In genomic region chr6:159980474-159980873, GRCh38 we compare ENCODE assay signal across 18 cellular contexts. TPM values are rescaled to one million over a fixed set of nuclear protein-coding genes. Genes with fewer than 3 reads are reported as not detected.
DNase-seq lines count a peak whose midpoint lies in the region; ATAC-seq and TF ChIP-seq lines count a peak whose summit lies in the region.
"Had no signal": no experiment of that assay in that cellular context is flagged by ENCODE, and none has a peak within 500 bp of the region (broad histone marks: within the 10 kb centered on the region; RNA-seq: fewer than 3 reads in every experiment).

No MANE protein-coding gene starts in this region.

- H3K4me3 Mint-ChIP-seq in activated T-cell treated with anti-CD3 and anti-CD28 coated beads, Interleukin-2, amount 50 U/mL, for 24 hours = peak overlapping the region; percentile 69
- peak overlapping the region; percentile 91 for H3K4me3 Mint-ChIP-seq in activated naive CD8-positive, alpha-beta T cell treated with anti-CD3 and anti-CD28 coated beads, Interleukin-2, amount 50 U/mL, for 24 hours

- ATAC-seq in activated naive CD8-positive, alpha-beta T cell treated with anti-CD3 and anti-CD28 coated beads, Interleukin-2, amount 50 U/mL, for 24 hours = no peak
- no peak for ATAC-seq in HG02981 (IDR thresholded peaks at IDR 0.05; ENCODE audit: unreplicated experiment)
- ATAC-seq: left ventricle myocardium superior had no signal

- H3K4me3 ChIP-seq in spleen = peak overlapping the region in 1 of 8 donors; percentile 54
- H3K4me3 ChIP-seq: prostate gland, thyroid gland had no signal

- H3K27me3 Mint-ChIP-seq in activated T-cell treated with anti-CD3 and anti-CD28 coated beads, Interleukin-2, amount 50 U/mL, for 24 hours = no peaks in the 10 kb centered on the region
- no peaks in the 10 kb centered on the region for H3K27me3 Mint-ChIP-seq in activated naive CD8-positive, alpha-beta T cell treated with anti-CD3 and anti-CD28 coated beads, Interleukin-2, amount 50 U/mL, for 24 hours

- H3K36me3 ChIP-seq in KOPT-K1 (ENCODE audit: insufficient read depth, low read length) (no peaks in the 10 kb centered on the region), spleen (no peaks in the 10 kb centered on the region)
- H3K36me3 ChIP-seq: prostate gland, thyroid gland had no signal

- intact Hi-C loops in spleen (cut with DNase I; ENCODE audit: low total_unique reads) = no loop called here

- H3K27ac ChIP-seq in KOPT-K1 (ENCODE audit: low read depth, low read length, poor library complexity, severe bottlenecking) = peak overlapping the region; percentile 96
- peak overlapping the region in 6 of 8 donors; percentile 58 to 89 (median 86) for H3K27ac ChIP-seq in spleen

- no peak for DNase-seq in activated T-cell treated with anti-CD3 and anti-CD28 coated beads, Interleukin-2, amount 50 U/mL, for 24 hours
- no peak for DNase-seq in activated T-cell treated with anti-CD3 and anti-CD28 coated beads, Interleukin-2, amount 50 U/mL, for 1 hour
- DNase-seq in activated naive CD8-positive, alpha-beta T cell treated with anti-CD3 and anti-CD28 coated beads, Interleukin-2, amount 50 U/mL, for 24 hours = no peak
- no peak for DNase-seq in spleen
- no peak for DNase-seq in retina
- no peak for DNase-seq in Kasumi-1 (lab: John Stamatoyannopoulos, UW)
- DNase-seq: ACHN; activated CD4-positive, alpha-beta T cell treated with anti-CD3 and anti-CD28 coated beads for 4 hours; activated effector memory CD4-positive, alpha-beta T cell treated with anti-CD3 and anti-CD28 coated beads, Interleukin-2, amount 50 U/mL, for 16 hours; DMS 273 treated with DMSO at 0.1 percent for 48 hours; effector CD8-positive, alpha-beta T cell; left ventricle myocardium superior; NCI-H2081 treated with DMSO at 0.1 percent for 48 hours; NCI-H748 treated with DMSO at 0.1 percent for 48 hours had no signal

- TF ChIP-seq POLR2A in spleen (IDR thresholded peaks at IDR 0.05) = no peak

- 84 to 93% (median 91%) methylated on average over 4 to 5 of the region's 5 CpGs for WGBS in spleen, 5 donors

- H3K9me3 Mint-ChIP-seq in activated T-cell treated with anti-CD3 and anti-CD28 coated beads, Interleukin-2, amount 50 U/mL, for 24 hours = no peaks in the 10 kb centered on the region
- H3K9me3 Mint-ChIP-seq in activated naive CD8-positive, alpha-beta T cell treated with anti-CD3 and anti-CD28 coated beads, Interleukin-2, amount 50 U/mL, for 24 hours = no peaks in the 10 kb centered on the region

- H3K36me3 Mint-ChIP-seq in activated T-cell treated with anti-CD3 and anti-CD28 coated beads, Interleukin-2, amount 50 U/mL, for 24 hours (ENCODE audit: low read depth) = peaks cover 7% of the 10 kb centered on the region
- peaks cover 34% of the 10 kb centered on the region for H3K36me3 Mint-ChIP-seq in activated naive CD8-positive, alpha-beta T cell treated with anti-CD3 and anti-CD28 coated beads, Interleukin-2, amount 50 U/mL, for 24 hours (ENCODE audit: low read depth)

- H3K9me3 ChIP-seq in KOPT-K1 (ENCODE audit: insufficient read depth, low read length, poor library complexity, severe bottlenecking) = no peaks in the 10 kb centered on the region
- no peaks in the 10 kb centered on the region for H3K9me3 ChIP-seq in spleen
- H3K9me3 ChIP-seq: prostate gland, thyroid gland had no signal

- no peaks in the 10 kb centered on the region for H3K27me3 ChIP-seq in spleen (replicated peaks in 1 of 7)
- H3K27me3 ChIP-seq: thyroid gland had no signal

- H3K27ac Mint-ChIP-seq in activated T-cell treated with anti-CD3 and anti-CD28 coated beads, Interleukin-2, amount 50 U/mL, for 24 hours = peak overlapping the region; percentile 99
- peak overlapping the region; percentile 99 for H3K27ac Mint-ChIP-seq in activated naive CD8-positive, alpha-beta T cell treated with anti-CD3 and anti-CD28 coated beads, Interleukin-2, amount 50 U/mL, for 24 hours

- peaks cover 79 to 100% (median 98%) of the 10 kb centered on the region in 6 donors for H3K4me1 ChIP-seq in spleen

- H3K4me1 Mint-ChIP-seq in activated T-cell treated with anti-CD3 and anti-CD28 coated beads, Interleukin-2, amount 50 U/mL, for 24 hours (ENCODE audit: low read depth) = peaks cover 96% of the 10 kb centered on the region
- peaks cover 97% of the 10 kb centered on the region for H3K4me1 Mint-ChIP-seq in activated naive CD8-positive, alpha-beta T cell treated with anti-CD3 and anti-CD28 coated beads, Interleukin-2, amount 50 U/mL, for 24 hours

- no peak for TF ChIP-seq CTCF in spleen (IDR thresholded peaks at IDR 0.05 in 8 of 11, conservative IDR thresholded peaks at IDR 0.05 in 3 of 11)

RNA-seq across cellular contexts. Expression of gene IGF2R, which starts 11.6 kb away (rescaled TPM):
- 100 to 1,000 TPM; 110 to 193 (median 164) TPM for total RNA-seq in spleen
- 10 to 100 TPM in 1 of 3 donors, 1 to 10 TPM in 2; 6.9 to 13.2 (median 7.4) TPM for polyA plus RNA-seq in spleen
